In the genomic region with DNA sequence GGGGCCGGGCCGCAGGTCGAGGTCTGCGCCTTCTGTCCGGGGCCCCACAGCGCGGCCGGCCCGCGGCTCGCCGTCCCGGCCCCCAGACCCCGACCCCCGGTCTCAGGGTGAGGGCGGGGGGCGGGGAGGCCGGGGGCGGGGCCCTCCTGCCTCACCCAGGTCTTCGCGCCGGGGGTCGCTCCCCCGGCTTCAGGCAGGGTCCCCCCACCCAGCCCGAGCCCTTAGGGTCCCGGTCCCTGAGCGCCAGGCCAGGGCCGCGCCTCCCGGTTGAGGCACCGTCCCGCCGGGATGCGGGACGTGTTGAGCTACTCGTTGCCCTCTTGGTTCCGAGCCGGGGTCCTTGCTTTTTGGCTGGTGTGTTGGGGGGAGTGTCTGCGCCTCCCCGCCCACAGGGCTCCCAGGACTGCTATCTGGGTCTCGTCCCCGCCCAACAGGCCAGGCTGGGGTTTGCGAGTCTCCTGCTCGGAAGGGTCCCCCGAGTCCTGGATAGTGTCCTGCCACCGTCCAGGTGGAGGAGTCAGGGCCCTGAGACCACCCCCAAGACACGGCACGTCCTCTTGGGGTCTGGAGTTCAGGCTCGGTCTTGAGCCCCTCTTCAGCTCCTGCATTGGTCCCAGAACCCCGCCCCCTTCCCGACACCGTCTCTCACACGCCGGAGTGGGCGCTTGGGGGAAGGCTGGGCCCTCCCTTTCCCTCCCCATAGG, we compare ENCODE assay signal across 8 cellular contexts. TPM values are rescaled to one million over a fixed set of nuclear protein-coding genes. Genes with fewer than 3 reads are reported as not detected.
DNase-seq lines count a peak whose midpoint lies in the region; ATAC-seq, FAIRE-seq and TF ChIP-seq lines count a peak whose summit lies in the region.

No MANE protein-coding gene starts in this region.

- H3K4me2 ChIP-seq in K562 (ENCODE audit: insufficient read depth, low read length), result peak overlapping the region; percentile 96

- H3K27me3 ChIP-seq in CD4-positive, alpha-beta T cell (ENCODE audit: control insufficient read depth, insufficient read depth, low read length), result no peaks in the 10 kb centered on the region
- H3K27me3 ChIP-seq in K562 (ENCODE audit: control insufficient read depth in 2 of 2, insufficient read depth in 2 of 2, low read length in 2 of 2) (no peaks in the 10 kb centered on the region), kidney epithelial cell (ENCODE audit: control insufficient read depth, insufficient read depth, low read length) (no peaks in the 10 kb centered on the region)

- TF ChIP-seq EP300 in K562 (IDR thresholded peaks at IDR 0.05; ENCODE audit: low read length), result no peak

- H3K4me1 Mint-ChIP-seq in CD4-positive, alpha-beta T cell (ENCODE audit: low read depth), result peaks cover 22% of the 10 kb centered on the region
- peaks cover 47% of the 10 kb centered on the region for H3K4me1 Mint-ChIP-seq in stimulated activated memory B cell treated with anti-CD40 and anti-IgM and Interleukin-4, amounts not matched to agents 10 μg/mL and 1 μg/mL and 100 μg/mL, for 72 hours

- TF ChIP-seq CTCF in CD4-positive, alpha-beta T cell (IDR thresholded peaks at IDR 0.05), result no peak
- TF ChIP-seq CTCF in K562 (IDR thresholded peaks at IDR 0.05 in 2 of 3, conservative IDR thresholded peaks at IDR 0.05 in 1 of 3; ENCODE audit: insufficient read depth in 2 of 3, low read depth in 1 of 3, low read length in 3 of 3) (no peak), kidney epithelial cell (IDR thresholded peaks at IDR 0.05; ENCODE audit: insufficient read depth, low read length, poor library complexity, severe bottlenecking) (no peak)

- H3K4me3 Mint-ChIP-seq in CD4-positive, alpha-beta T cell, result peak overlapping the region; percentile 89
- H3K4me3 Mint-ChIP-seq in stimulated activated memory B cell treated with anti-CD40 and anti-IgM and Interleukin-4, amounts not matched to agents 10 μg/mL and 1 μg/mL and 100 μg/mL, for 72 hours, result peak overlapping the region; percentile 84

- H3K36me3 ChIP-seq in K562 (ENCODE audit: control insufficient read depth, insufficient read depth, low read length) (peaks cover 22% of the 10 kb centered on the region; the same call in 1 of the 3 replicates), kidney epithelial cell (ENCODE audit: control insufficient read depth, insufficient read depth, low read length) (no peaks in the 10 kb centered on the region)

- in situ Hi-C loops in K562 (cut with MboI), result no loop called here

- peaks cover 22 to 60% of the 10 kb centered on the region in 2 experiments; a peak in 4 of 5 replicates for H3K4me1 ChIP-seq in K562 (replicated peaks in 1 of 2; ENCODE audit: control insufficient read depth in 2 of 2, insufficient read depth in 2 of 2, low read length in 2 of 2)

- BruUV-seq in K562 (replicated peaks; lab: Mats Ljungman, UMichigan), result no TSS peak

- H3K9ac ChIP-seq in K562 (ENCODE audit: insufficient read depth in 1 of 2, low read depth in 2 of 2, low read length in 2 of 2), result peak overlapping the region; percentile 79 to 94

- peaks cover 8% of the 10 kb centered on the region for H3K36me3 Mint-ChIP-seq in CD4-positive, alpha-beta T cell (ENCODE audit: low read depth)
- peaks cover 14% of the 10 kb centered on the region for H3K36me3 Mint-ChIP-seq in stimulated activated memory B cell treated with anti-CD40 and anti-IgM and Interleukin-4, amounts not matched to agents 10 μg/mL and 1 μg/mL and 100 μg/mL, for 72 hours

- intact Hi-C loops in CD4-positive, alpha-beta T cell (cut with DNase I, micrococcal nuclease), result loop anchor here (1.0 to 5.0 kb wide), 8 partner anchors 18 to 394 kb away; partner anchors contain the start of genes ZBTB7A (in 2 of the 2), ANKRD24 (in 1 of the 2), CHAF1A (in 1 of the 2) and MAP2K2 (in 1 of the 2)
- intact Hi-C loops in K562 (cut with micrococcal nuclease), result loop anchor here (2.0 to 5.0 kb wide), 2 partner anchors 37 to 59 kb away; partner anchors contain the start of genes DAPK3 and ZBTB7A

- CTCF ChIA-PET in CD4-positive, alpha-beta T cell (lab: Charles Lee), result interaction anchor here (1.2 to 3.0 kb wide), 5 partner anchors 17 to 362 kb away, joined by 3 to 32 read pairs (median 9); partner anchors contain the start of gene EEF2
- CTCF ChIA-PET in K562 (lab: Yijun Ruan, JAX; ENCODE audit: low intra/inter-chr PET ratio), result interaction anchor here (0.7 kb wide), 1 partner anchor 156 kb away, joined by 3 read pairs; no protein-coding TSS in a partner anchor

- no peaks in the 10 kb centered on the region for H3K27me3 Mint-ChIP-seq in CD4-positive, alpha-beta T cell
- H3K27me3 Mint-ChIP-seq in stimulated activated memory B cell treated with anti-CD40 and anti-IgM and Interleukin-4, amounts not matched to agents 10 μg/mL and 1 μg/mL and 100 μg/mL, for 72 hours, result no peaks in the 10 kb centered on the region

- H3K27ac Mint-ChIP-seq in CD4-positive, alpha-beta T cell, result peak overlapping the region; percentile 80
- peak overlapping the region; percentile 75 for H3K27ac Mint-ChIP-seq in stimulated activated memory B cell treated with anti-CD40 and anti-IgM and Interleukin-4, amounts not matched to agents 10 μg/mL and 1 μg/mL and 100 μg/mL, for 72 hours

- whole genome bisulfite sequencing in K562 (ENCODE audit: insufficient coverage, low coverage, missing lambda C conversion rate), result 2% methylated on average over 24 of the region's 55 CpGs

- POLR2A ChIA-PET in CD4-positive, alpha-beta T cell (lab: Charles Lee), result interaction anchor here (0.9 to 3.1 kb wide), 11 partner anchors 17 to 320 kb away, joined by 3 to 39 read pairs (median 6); partner anchors contain the start of genes EEF2 and MRPL54
- POLR2A ChIA-PET in K562 (lab: Yijun Ruan, JAX), result interaction anchor here (0.7 to 2.7 kb wide), 4 partner anchors 9 to 23 kb away, joined by 5 to 9 read pairs (median 5); partner anchors contain the start of gene EEF2

- H2AFZ ChIP-seq in K562 (ENCODE audit: low read depth, low read length), result peak overlapping the region; percentile 68; the same call in 1 of the 2 replicates

- TF ChIP-seq POLR2A in K562 (conservative IDR thresholded peaks at IDR 0.05), result no peak

- H3K4me3 ChIP-seq in K562, result peak overlapping the region; percentile 90
- peak overlapping the region; percentile 64 for H3K4me3 ChIP-seq in kidney epithelial cell (ENCODE audit: low read depth, low read length)

- no peaks in the 10 kb centered on the region for H3K9me3 Mint-ChIP-seq in CD4-positive, alpha-beta T cell
- no peaks in the 10 kb centered on the region for H3K9me3 Mint-ChIP-seq in stimulated activated memory B cell treated with anti-CD40 and anti-IgM and Interleukin-4, amounts not matched to agents 10 μg/mL and 1 μg/mL and 100 μg/mL, for 72 hours

- peak; percentile 40 for FAIRE-seq in K562 (lab: Jason Lieb, UNC)

- no peak for ATAC-seq in CD4-positive, alpha-beta T cell (ENCODE audit: poor library complexity)
- ATAC-seq in GM21381 (IDR thresholded peaks at IDR 0.05; ENCODE audit: unreplicated experiment) (peak; percentile 17), K562 (peak; percentile 23; the same call in 1 of the 3 replicates), HG03139 (IDR thresholded peaks at IDR 0.05; ENCODE audit: unreplicated experiment) (no peak)
- peak; percentile 57 for ATAC-seq in stimulated activated memory B cell treated with anti-CD40 and anti-IgM and Interleukin-4, amounts not matched to agents 10 μg/mL and 1 μg/mL and 100 μg/mL, for 72 hours

- no peak overlapping the region for H3K27ac ChIP-seq in CD4-positive, alpha-beta T cell (ENCODE audit: low read depth, low read length)
- peak overlapping the region; percentile 69; the same call in 2 of the 3 replicates for H3K27ac ChIP-seq in K562 (ENCODE audit: extremely low read depth, low read depth, low read length)

- peak in 1 of 10 experiments; percentile 9 for DNase-seq in CD4-positive, alpha-beta T cell
- DNase-seq in NCI-H510A treated with DMSO at 0.1 percent for 48 hours (lab: John Stamatoyannopoulos, UW), result peak; percentile 11
- DNase-seq in K562 (ENCODE audit: extremely low read depth in 1 of 4, low spot score in 3 of 4), result peak; percentile 42 to 75 (median 68)
- no peak for DNase-seq in kidney epithelial cell (ENCODE audit: low read depth)
- no peak for DNase-seq in amniotic stem cell (lab: John Stamatoyannopoulos, UW)

- peaks cover 42% of the 10 kb centered on the region for H3K79me2 ChIP-seq in K562 (ENCODE audit: control insufficient read depth, insufficient read depth, low read length)

- no peaks in the 10 kb centered on the region for H3K9me1 ChIP-seq in K562 (ENCODE audit: control insufficient read depth, insufficient read depth, low read length)

- H4K20me1 ChIP-seq in K562 (replicated peaks; ENCODE audit: control insufficient read depth, insufficient read depth, low read length), result peaks cover 20% of the 10 kb centered on the region

- no peaks in the 10 kb centered on the region for H3K9me3 ChIP-seq in CD4-positive, alpha-beta T cell (ENCODE audit: control insufficient read depth, low read length)
- H3K9me3 ChIP-seq in K562 (replicated peaks; ENCODE audit: control insufficient read depth, insufficient read depth, low read depth, low read length), result no peaks in the 10 kb centered on the region

- no peak for TF ChIP-seq RAD21 in K562 (CRISPR knock-in tag; conservative IDR thresholded peaks at IDR 0.05 in 1 of 2, IDR thresholded peaks at IDR 0.05 in 1 of 2)

RNA-seq across cellular contexts. Expression of gene PIAS4, which starts 0.5 kb away (rescaled TPM):
- total RNA-seq in CD4-positive, alpha-beta T cell, result 10 to 100 TPM; 14.5 to 16.5 TPM
- 19.4 and 56.5 TPM in 2 replicates for total RNA-seq in K562 (2011; cell fraction: chromatin; rRNA removed; ENCODE audit: low replicate concordance)
- 36.9 and 39.3 TPM in 2 replicates for total RNA-seq in K562 (2011; cell fraction: nucleolus; rRNA removed)
- total RNA-seq in K562 (2011; cell fraction: nucleoplasm; rRNA removed), result 20.4 and 20.9 TPM in 2 replicates
- total RNA-seq in K562 (2014; rRNA removed) (21.9 and 26.4 TPM in 2 replicates), K562 (2014; rRNA removed; fragmentation: Illumina TruSeq; extraction: Trizol) (5.3 and 7.3 TPM in 2 replicates), K562 (2015; rRNA removed; fragmentation: Illumina TruSeq; extraction: Trizol) (14.3 and 14.4 TPM in 2 replicates), K562 (2021) (24.9 and 34.9 TPM in 2 replicates), kidney epithelial cell (38.1 and 43.7 TPM in 2 replicates)
- polyA plus RNA-seq in K562 (2011; rRNA removed) (6.7 and 7.1 TPM in 2 replicates), K562 (2014; fragmentation: Illumina TruSeq; extraction: Trizol) (14.5 and 23.3 TPM in 2 replicates), K562 (2014; fragmentation: Nextera tagmentation; extraction: Ambion mirVana) (under 1 TPM; 0.27 TPM), K562 (2014; rRNA removed) (14.8 and 19.9 TPM in 2 replicates)
- 7.4 and 15.5 TPM in 2 replicates for polyA plus RNA-seq in K562 (2011; cell fraction: cytosol; rRNA removed)
- polyA plus RNA-seq in K562 (2011; cell fraction: nucleus; rRNA removed), result 11.2 and 22.2 TPM in 2 replicates
- 23.1 and 44.7 TPM in 2 replicates for polyA plus RNA-seq in K562 (2012)
- 4.6 and 5.3 TPM in 2 replicates for polyA minus RNA-seq in K562 (2011; rRNA and poly(A)+ RNA removed)
- 14.9 and 18.8 TPM in 2 replicates for polyA minus RNA-seq in K562 (2011; cell fraction: cytosol; rRNA and poly(A)+ RNA removed)
- 21.3 and 22.4 TPM in 2 replicates for polyA minus RNA-seq in K562 (2011; cell fraction: nucleus; rRNA and poly(A)+ RNA removed)

RNA-seq across cellular contexts. Expression of gene EEF2, which starts 22.7 kb away (rescaled TPM):
- 1,000 to 10,000 TPM; 2,756 to 2,866 TPM for total RNA-seq in CD4-positive, alpha-beta T cell
- total RNA-seq in K562 (2011; cell fraction: chromatin; rRNA removed; ENCODE audit: low replicate concordance), result 411 and 869 TPM in 2 replicates
- 851 and 883 TPM in 2 replicates for total RNA-seq in K562 (2011; cell fraction: nucleolus; rRNA removed)
- total RNA-seq in K562 (2011; cell fraction: nucleoplasm; rRNA removed), result 585 and 614 TPM in 2 replicates
- 1,752 and 1,953 TPM in 2 replicates for total RNA-seq in K562 (2014; rRNA removed)
- 1,453 and 1,647 TPM in 2 replicates for total RNA-seq in K562 (2014; rRNA removed; fragmentation: Illumina TruSeq; extraction: Trizol)
- total RNA-seq in K562 (2015; rRNA removed; fragmentation: Illumina TruSeq; extraction: Trizol), result 1,387 and 1,494 TPM in 2 replicates
- total RNA-seq in K562 (2021), result 2,825 and 3,003 TPM in 2 replicates
- 1,026 and 1,305 TPM in 2 replicates for polyA plus RNA-seq in K562 (2011; rRNA removed)
- polyA plus RNA-seq in K562 (2011; cell fraction: cytosol; rRNA removed), result 1,502 and 1,797 TPM in 2 replicates
- polyA plus RNA-seq in K562 (2011; cell fraction: nucleus; rRNA removed), result 696 and 770 TPM in 2 replicates
- polyA plus RNA-seq in K562 (2012), result 3,305 and 4,013 TPM in 2 replicates
- 1,501 and 2,376 TPM in 2 replicates for polyA plus RNA-seq in K562 (2014; fragmentation: Illumina TruSeq; extraction: Trizol)
- 100 to 1,000 TPM; 372 to 422 TPM for polyA plus RNA-seq in K562 (2014; fragmentation: Nextera tagmentation; extraction: Ambion mirVana)
- polyA plus RNA-seq in K562 (2014; rRNA removed), result 1,067 and 1,158 TPM in 2 replicates
- 1,191 and 1,209 TPM in 2 replicates for polyA minus RNA-seq in K562 (2011; rRNA and poly(A)+ RNA removed)
- 1,563 and 2,307 TPM in 2 replicates for polyA minus RNA-seq in K562 (2011; cell fraction: cytosol; rRNA and poly(A)+ RNA removed)
- 434 and 599 TPM in 2 replicates for polyA minus RNA-seq in K562 (2011; cell fraction: nucleus; rRNA and poly(A)+ RNA removed)
- total RNA-seq in kidney epithelial cell, result 3,492 and 3,925 TPM in 2 replicates

RNA-seq across cellular contexts. Expression of gene DAPK3, which starts 37.1 kb away (rescaled TPM):
- total RNA-seq in CD4-positive, alpha-beta T cell, result 10 to 100 TPM; 21.1 to 22.9 TPM
- 39.7 and 130 TPM in 2 replicates for total RNA-seq in K562 (2011; cell fraction: chromatin; rRNA removed; ENCODE audit: low replicate concordance)
- 64.5 and 77.9 TPM in 2 replicates for total RNA-seq in K562 (2011; cell fraction: nucleolus; rRNA removed)
- total RNA-seq in K562 (2011; cell fraction: nucleoplasm; rRNA removed), result 43.5 and 49.6 TPM in 2 replicates
- 60.1 and 62.7 TPM in 2 replicates for total RNA-seq in K562 (2014; rRNA removed)
- 4.4 and 9.2 TPM in 2 replicates for total RNA-seq in K562 (2014; rRNA removed; fragmentation: Illumina TruSeq; extraction: Trizol)
- total RNA-seq in K562 (2015; rRNA removed; fragmentation: Illumina TruSeq; extraction: Trizol), result 25.0 and 26.2 TPM in 2 replicates
- 39.2 and 54.1 TPM in 2 replicates for total RNA-seq in K562 (2021)
- 24.0 and 29.4 TPM in 2 replicates for polyA plus RNA-seq in K562 (2011; rRNA removed)
- 31.0 and 40.6 TPM in 2 replicates for polyA plus RNA-seq in K562 (2011; cell fraction: cytosol; rRNA removed)
- polyA plus RNA-seq in K562 (2011; cell fraction: nucleus; rRNA removed), result 67.8 and 75.4 TPM in 2 replicates
- 39.9 and 60.2 TPM in 2 replicates for polyA plus RNA-seq in K562 (2012)
- 29.4 and 45.3 TPM in 2 replicates for polyA plus RNA-seq in K562 (2014; fragmentation: Illumina TruSeq; extraction: Trizol)
- polyA plus RNA-seq in K562 (2014; fragmentation: Nextera tagmentation; extraction: Ambion mirVana), result under 1 TPM; 0.14 to 0.21 TPM
- 59.6 and 63.4 TPM in 2 replicates for polyA plus RNA-seq in K562 (2014; rRNA removed)
- polyA minus RNA-seq in K562 (2011; rRNA and poly(A)+ RNA removed), result 10.9 and 17.4 TPM in 2 replicates
- polyA minus RNA-seq in K562 (2011; cell fraction: cytosol; rRNA and poly(A)+ RNA removed), result 21.4 and 25.5 TPM in 2 replicates
- polyA minus RNA-seq in K562 (2011; cell fraction: nucleus; rRNA and poly(A)+ RNA removed), result 18.0 and 24.4 TPM in 2 replicates
- total RNA-seq in kidney epithelial cell, result 155 and 199 TPM in 2 replicates

RNA-seq across cellular contexts. Expression of gene ZBTB7A, which starts 58.7 kb away (rescaled TPM):
- 10 to 100 TPM; 44.2 to 47.2 TPM for total RNA-seq in CD4-positive, alpha-beta T cell
- total RNA-seq in K562 (2011; cell fraction: chromatin; rRNA removed; ENCODE audit: low replicate concordance), result 5.4 and 20.2 TPM in 2 replicates
- 10.5 and 12.0 TPM in 2 replicates for total RNA-seq in K562 (2011; cell fraction: nucleolus; rRNA removed)
- total RNA-seq in K562 (2011; cell fraction: nucleoplasm; rRNA removed), result 5.3 and 7.3 TPM in 2 replicates
- 10.2 and 13.8 TPM in 2 replicates for total RNA-seq in K562 (2014; rRNA removed)
- 1.6 and 1.8 TPM in 2 replicates for total RNA-seq in K562 (2014; rRNA removed; fragmentation: Illumina TruSeq; extraction: Trizol)
- total RNA-seq in K562 (2015; rRNA removed; fragmentation: Illumina TruSeq; extraction: Trizol), result 4.6 and 4.8 TPM in 2 replicates
- total RNA-seq in K562 (2021), result 32.7 and 34.0 TPM in 2 replicates
- polyA plus RNA-seq in K562 (2011; rRNA removed), result 2.0 and 2.4 TPM in 2 replicates
- polyA plus RNA-seq in K562 (2011; cell fraction: cytosol; rRNA removed), result 2.8 and 11.2 TPM in 2 replicates
- polyA plus RNA-seq in K562 (2011; cell fraction: nucleus; rRNA removed), result 7.4 and 18.4 TPM in 2 replicates
- 8.9 and 10.8 TPM in 2 replicates for polyA plus RNA-seq in K562 (2012)
- polyA plus RNA-seq in K562 (2014; fragmentation: Illumina TruSeq; extraction: Trizol), result 6.3 and 8.3 TPM in 2 replicates
- under 1 TPM; 0.11 to 0.27 TPM for polyA plus RNA-seq in K562 (2014; fragmentation: Nextera tagmentation; extraction: Ambion mirVana)
- polyA plus RNA-seq in K562 (2014; rRNA removed), result 10.8 and 11.6 TPM in 2 replicates
- polyA minus RNA-seq in K562 (2011; rRNA and poly(A)+ RNA removed), result 1.3 and 1.7 TPM in 2 replicates
- 14.2 and 20.6 TPM in 2 replicates for polyA minus RNA-seq in K562 (2011; cell fraction: cytosol; rRNA and poly(A)+ RNA removed)
- polyA minus RNA-seq in K562 (2011; cell fraction: nucleus; rRNA and poly(A)+ RNA removed), result 5.4 and 5.8 TPM in 2 replicates
- 39.9 and 43.3 TPM in 2 replicates for total RNA-seq in kidney epithelial cell

Comparison
In these comparisons a context has a peak if more than half of its experiments do, and no peak if none do; other contexts are left out.
1. ATAC-seq: peak in GM21381 (single experiment), K562 (single experiment) and stimulated activated memory B cell treated with anti-CD40 and anti-IgM and Interleukin-4, amounts not matched to agents 10 μg/mL and 1 μg/mL and 100 μg/mL, for 72 hours (single experiment); none in CD4-positive, alpha-beta T cell (single experiment) and HG03139 (single experiment).
2. DNase-seq: peak in NCI-H510A treated with DMSO at 0.1 percent for 48 hours (single experiment) and K562 (4 of 4); none in kidney epithelial cell (single experiment) and amniotic stem cell (single experiment).